Comparison of ENCODE assay signal across 1 cellular context in genomic region chr6:2872417-2873358, GRCh38.
A peak's percentile ranks its signal among the peaks of the same experiment; 100 is the strongest.
TF ChIP-seq lines count a peak whose summit lies in the region.

No MANE protein-coding gene starts in this region.

TF ChIP-seq in K562, 482 proteins besides CTCF, POLR2A, EP300 and RAD21:
- TF ChIP-seq FOXP4 (CRISPR knock-in tag; IDR thresholded peaks at IDR 0.05; ENCODE audit: borderline replicate concordance) (0 out of 2 replicates have a peak, but pooled peaks have one; percentile 14), ELK3 (CRISPR knock-in tag; IDR thresholded peaks at IDR 0.05) (no peak), TAF1 (IDR thresholded peaks at IDR 0.05; ENCODE audit: control insufficient read depth, extremely low read depth, insufficient read depth, low read length, severe bottlenecking) (no peak), IRF1 (CRISPR knock-in tag; IDR thresholded peaks at IDR 0.05; ENCODE audit: borderline replicate concordance) (no peak), ZNF764 (CRISPR knock-in tag; IDR thresholded peaks at IDR 0.05; ENCODE audit: low read depth) (no peak), ZFP91 (CRISPR knock-in tag; IDR thresholded peaks at IDR 0.05) (0 out of 2 replicates have a peak, but pooled peaks have one; percentile 22), STAG1 (CRISPR knock-in tag; IDR thresholded peaks at IDR 0.05; ENCODE audit: borderline replicate concordance) (no peak), MGA (IDR thresholded peaks at IDR 0.05) (peak; percentile 57)
